Comparison of ENCODE assay signal across 1 cellular context in genomic region chr9:101324245-101324804, GRCh38.
TF ChIP-seq lines count a peak whose summit lies in the region.

No MANE protein-coding gene starts in this region.

TF ChIP-seq in HepG2, 621 proteins besides CTCF, POLR2A, EP300 and RAD21 (continued from another document and continues in another):
- TF ChIP-seq HIC2 (CRISPR knock-in tag; IDR thresholded peaks at IDR 0.05; ENCODE audit: low read depth) (no peak), TBX2 (CRISPR knock-in tag; IDR thresholded peaks at IDR 0.05; ENCODE audit: borderline replicate concordance) (no peak), GMEB2 (CRISPR knock-in tag; IDR thresholded peaks at IDR 0.05; ENCODE audit: low read depth) (no peak), NR1H2 (CRISPR knock-in tag; IDR thresholded peaks at IDR 0.05; ENCODE audit: borderline replicate concordance, low read depth) (no peak), AHDC1 (CRISPR knock-in tag; IDR thresholded peaks at IDR 0.05; ENCODE audit: borderline replicate concordance) (0 out of 2 replicates have a peak, but pooled peaks have one; percentile 11), SALL1 (CRISPR knock-in tag; IDR thresholded peaks at IDR 0.05) (no peak), RBM39 (IDR thresholded peaks at IDR 0.05; ENCODE audit: low read depth, low read length, poor library complexity, severe bottlenecking) (no peak), ATF6 (CRISPR knock-in tag; conservative IDR thresholded peaks at IDR 0.05) (no peak), ZHX2 (IDR thresholded peaks at IDR 0.05; ENCODE audit: low read depth) (no peak), ZHX2 (CRISPR knock-in tag; IDR thresholded peaks at IDR 0.05; ENCODE audit: borderline replicate concordance) (no peak), ZNF264 (CRISPR knock-in tag; IDR thresholded peaks at IDR 0.05) (no peak), FOSL2 (CRISPR knock-in tag; IDR thresholded peaks at IDR 0.05) (peak; percentile 16; the same call in 1 of the 2 replicates), ZNF138 (CRISPR knock-in tag; IDR thresholded peaks at IDR 0.05; ENCODE audit: low read depth) (no peak), ARID3A (IDR thresholded peaks at IDR 0.05; ENCODE audit: low read depth, low read length) (peak; percentile 97), ZBTB21 (CRISPR knock-in tag; IDR thresholded peaks at IDR 0.05) (no peak; the same call in 1 of the 2 replicates), MLX (CRISPR knock-in tag; IDR thresholded peaks at IDR 0.05) (peak; percentile 73; the same call in 1 of the 2 replicates), AHR (CRISPR knock-in tag; IDR thresholded peaks at IDR 0.05) (no peak), ATF7-NPFF (CRISPR knock-in tag; IDR thresholded peaks at IDR 0.05; ENCODE audit: low read depth) (no peak), HNRNPUL1 (IDR thresholded peaks at IDR 0.05; ENCODE audit: low read depth, low read length) (peak; percentile 99), ZNF747 (CRISPR knock-in tag; IDR thresholded peaks at IDR 0.05; ENCODE audit: borderline replicate concordance) (no peak), KAT7 (CRISPR knock-in tag; IDR thresholded peaks at IDR 0.05; ENCODE audit: borderline replicate concordance) (no peak), TRAFD1 (CRISPR knock-in tag; IDR thresholded peaks at IDR 0.05; ENCODE audit: borderline replicate concordance) (no peak), THAP8 (CRISPR knock-in tag; IDR thresholded peaks at IDR 0.05; ENCODE audit: borderline replicate concordance) (no peak), SATB2 (CRISPR knock-in tag; IDR thresholded peaks at IDR 0.05) (no peak), ZNF878 (CRISPR knock-in tag; IDR thresholded peaks at IDR 0.05) (no peak), MXD3 (CRISPR knock-in tag; IDR thresholded peaks at IDR 0.05) (no peak), NR2C2 (CRISPR knock-in tag; IDR thresholded peaks at IDR 0.05; ENCODE audit: borderline replicate concordance) (no peak), KDM2A (CRISPR knock-in tag; IDR thresholded peaks at IDR 0.05; ENCODE audit: borderline replicate concordance, low read depth) (no peak), ZNF772 (CRISPR knock-in tag; IDR thresholded peaks at IDR 0.05) (no peak), MTERF4 (CRISPR knock-in tag; IDR thresholded peaks at IDR 0.05) (no peak), PPARG (CRISPR knock-in tag; conservative IDR thresholded peaks at IDR 0.05) (peak; percentile 78; the same call in 1 of the 2 replicates), ZNF761 (CRISPR knock-in tag; conservative IDR thresholded peaks at IDR 0.05) (no peak)
